Comparison of ENCODE assay signal across 10 cellular contexts in the genomic region with DNA sequence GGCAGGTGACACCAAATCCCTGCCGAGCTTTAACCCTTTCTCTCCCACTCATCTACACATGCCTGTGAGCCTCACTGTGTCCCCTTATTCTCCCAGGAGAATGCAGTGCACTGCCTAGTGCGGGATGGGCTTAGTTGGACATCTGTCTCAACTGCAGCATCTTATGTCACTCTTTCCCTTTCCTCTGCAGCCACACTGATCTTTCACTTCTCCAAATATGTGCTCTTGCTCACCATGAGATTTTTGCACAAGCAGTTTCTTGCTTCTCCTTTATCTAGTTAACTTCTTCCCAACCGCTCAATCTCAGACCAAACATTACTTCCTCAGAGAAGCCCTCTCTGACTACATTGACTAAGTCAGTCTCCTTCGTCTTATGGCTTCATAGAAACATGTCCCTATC.
DNase-seq lines count a peak whose midpoint lies in the region; ATAC-seq lines count a peak whose summit lies in the region.
"Had no signal": no experiment of that assay in that cellular context is flagged by ENCODE, and none has a peak within 500 bp of the region (broad histone marks: within the 10 kb centered on the region; RNA-seq: fewer than 3 reads in every experiment).

No MANE protein-coding gene starts in this region.

- no peaks in the 10 kb centered on the region for H3K4me1 Mint-ChIP-seq in central memory CD8-positive, alpha-beta T cell

- H3K36me3 Mint-ChIP-seq in central memory CD8-positive, alpha-beta T cell (ENCODE audit: insufficient read depth), result no peaks in the 10 kb centered on the region

- no peaks in the 10 kb centered on the region for H3K27me3 Mint-ChIP-seq in central memory CD8-positive, alpha-beta T cell

- no peak overlapping the region for H3K4me3 Mint-ChIP-seq in central memory CD8-positive, alpha-beta T cell

- peak; percentile 63 for ATAC-seq in GM19372 (IDR thresholded peaks at IDR 0.05; ENCODE audit: low read depth, unreplicated experiment)
- ATAC-seq in HG03095 (IDR thresholded peaks at IDR 0.05; ENCODE audit: unreplicated experiment), result peak; percentile 64
- peak; percentile 19 for ATAC-seq in central memory CD8-positive, alpha-beta T cell (replicated peaks; ENCODE audit: extremely low read depth, poor library complexity, severe bottlenecking)

- no peak overlapping the region for H3K27ac Mint-ChIP-seq in central memory CD8-positive, alpha-beta T cell (ENCODE audit: low read depth)

- peak overlapping the region; percentile 53 for H3K27ac ChIP-seq in temporal lobe (ENCODE audit: low read depth, low read length)

- H3K9me3 Mint-ChIP-seq in central memory CD8-positive, alpha-beta T cell, result no peaks in the 10 kb centered on the region

- no peak for DNase-seq in central memory CD8-positive, alpha-beta T cell (ENCODE audit: low spot score in 2 of 2)
- no peak for DNase-seq in DMS79 treated with DMSO at 0.1 percent for 48 hours (lab: John Stamatoyannopoulos, UW)
- no peak for DNase-seq in NCI-H1436 treated with DMSO at 0.1 percent for 48 hours (lab: John Stamatoyannopoulos, UW)
- DNase-seq in dedifferentiated amniotic fluid mesenchymal stem cell (ENCODE audit: extremely low spot score), result no peak
- DNase-seq: NCI-H1105 treated with DMSO at 0.1 percent for 48 hours, sigmoid colon, T-helper 9 cell had no signal
